In the genomic region with DNA sequence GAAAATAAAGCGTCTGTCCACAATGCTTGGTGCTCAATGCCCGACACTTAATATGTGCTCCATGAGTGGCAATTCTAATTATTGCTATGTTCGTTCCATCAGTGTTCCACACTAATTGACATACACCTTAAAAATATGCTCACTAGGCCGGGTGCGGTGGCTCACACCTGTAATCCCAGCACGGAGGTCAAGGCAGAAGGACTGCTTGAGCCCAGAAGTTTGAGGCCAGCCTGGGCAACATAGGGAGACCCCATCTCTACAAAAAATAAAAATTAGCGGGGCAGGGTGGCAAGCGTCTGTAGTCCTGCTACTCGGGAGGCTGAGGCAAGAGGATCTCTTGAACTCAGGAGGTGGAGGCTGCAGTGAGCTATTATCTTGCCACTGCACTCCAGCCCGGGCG, we compare ENCODE assay signal across 8 cellular contexts. TPM values are rescaled to one million over a fixed set of nuclear protein-coding genes. Genes with fewer than 3 reads are reported as not detected.
DNase-seq lines count a peak whose midpoint lies in the region; ATAC-seq lines count a peak whose summit lies in the region.

No MANE protein-coding gene starts in this region.

- no peak for DNase-seq in T-helper 2 cell treated with Interferon-gamma antibody and Interleukin-4, amounts not matched to agents 5 μg/mL and 100 μg/mL, for 36 hours (ENCODE audit: low spot score)
- DNase-seq in T-helper 2 cell: no peak
- no peak for DNase-seq in activated T-helper 2 cell treated with anti-CD3 and anti-CD28 coated beads, Interferon-gamma antibody, Interleukin-2, Interleukin-4, amounts not matched to agents 10 μg/mL and 5 μg/mL and 100 μg/mL, durations not matched to agents 14 hours and 24 hours and 36 hours (ENCODE audit: low spot score)
- peak; percentile 39 for DNase-seq in left lobe of liver (ENCODE audit: low spot score)
- peak in 1 of 49 donors; percentile 6 for DNase-seq in substantia nigra (lab: John Stamatoyannopoulos, UW)
- no peak for DNase-seq in HK-2 (ENCODE audit: unreplicated experiment)
- DNase-seq in pons (ENCODE audit: low spot score): no peak
- no peak for DNase-seq in NAMALWA (ENCODE audit: low spot score)

- no peaks in the 10 kb centered on the region for H3K9me3 Mint-ChIP-seq in T-helper 2 cell treated with Interferon-gamma antibody and Interleukin-4, amounts not matched to agents 5 μg/mL and 100 μg/mL, for 36 hours
- H3K9me3 Mint-ChIP-seq in activated T-helper 2 cell treated with anti-CD3 and anti-CD28 coated beads, Interferon-gamma antibody, Interleukin-2, Interleukin-4, amounts not matched to agents 10 μg/mL and 5 μg/mL and 100 μg/mL, durations not matched to agents 14 hours and 24 hours and 36 hours: no peaks in the 10 kb centered on the region

- peak overlapping the region; percentile 96 for H3K4me3 Mint-ChIP-seq in T-helper 2 cell treated with Interferon-gamma antibody and Interleukin-4, amounts not matched to agents 5 μg/mL and 100 μg/mL, for 36 hours
- H3K4me3 Mint-ChIP-seq in activated T-helper 2 cell treated with anti-CD3 and anti-CD28 coated beads, Interferon-gamma antibody, Interleukin-2, Interleukin-4, amounts not matched to agents 10 μg/mL and 5 μg/mL and 100 μg/mL, durations not matched to agents 14 hours and 24 hours and 36 hours (ENCODE audit: low read depth): peak overlapping the region; percentile 93

- peaks cover 31% of the 10 kb centered on the region for H3K4me1 Mint-ChIP-seq in T-helper 2 cell treated with Interferon-gamma antibody and Interleukin-4, amounts not matched to agents 5 μg/mL and 100 μg/mL, for 36 hours (ENCODE audit: low read depth)
- H3K4me1 Mint-ChIP-seq in activated T-helper 2 cell treated with anti-CD3 and anti-CD28 coated beads, Interferon-gamma antibody, Interleukin-2, Interleukin-4, amounts not matched to agents 10 μg/mL and 5 μg/mL and 100 μg/mL, durations not matched to agents 14 hours and 24 hours and 36 hours (ENCODE audit: low read depth): peaks cover 36% of the 10 kb centered on the region

- peak overlapping the region; percentile 85 for H3K27ac Mint-ChIP-seq in T-helper 2 cell treated with Interferon-gamma antibody and Interleukin-4, amounts not matched to agents 5 μg/mL and 100 μg/mL, for 36 hours
- peak overlapping the region; percentile 77 for H3K27ac Mint-ChIP-seq in activated T-helper 2 cell treated with anti-CD3 and anti-CD28 coated beads, Interferon-gamma antibody, Interleukin-2, Interleukin-4, amounts not matched to agents 10 μg/mL and 5 μg/mL and 100 μg/mL, durations not matched to agents 14 hours and 24 hours and 36 hours

- H3K27me3 Mint-ChIP-seq in T-helper 2 cell treated with Interferon-gamma antibody and Interleukin-4, amounts not matched to agents 5 μg/mL and 100 μg/mL, for 36 hours (ENCODE audit: low read depth): no peaks in the 10 kb centered on the region
- H3K27me3 Mint-ChIP-seq in activated T-helper 2 cell treated with anti-CD3 and anti-CD28 coated beads, Interferon-gamma antibody, Interleukin-2, Interleukin-4, amounts not matched to agents 10 μg/mL and 5 μg/mL and 100 μg/mL, durations not matched to agents 14 hours and 24 hours and 36 hours (ENCODE audit: low read depth): no peaks in the 10 kb centered on the region

- no peaks in the 10 kb centered on the region for H3K36me3 Mint-ChIP-seq in T-helper 2 cell treated with Interferon-gamma antibody and Interleukin-4, amounts not matched to agents 5 μg/mL and 100 μg/mL, for 36 hours (ENCODE audit: low read depth)
- peaks cover 9% of the 10 kb centered on the region for H3K36me3 Mint-ChIP-seq in activated T-helper 2 cell treated with anti-CD3 and anti-CD28 coated beads, Interferon-gamma antibody, Interleukin-2, Interleukin-4, amounts not matched to agents 10 μg/mL and 5 μg/mL and 100 μg/mL, durations not matched to agents 14 hours and 24 hours and 36 hours (ENCODE audit: low read depth)

- H3K27ac ChIP-seq in substantia nigra (ENCODE audit: low read depth, low read length, poor library complexity, severe bottlenecking): peak overlapping the region; percentile 93

- intact Hi-C loops in activated T-helper 2 cell treated with anti-CD3 and anti-CD28 coated beads, Interferon-gamma antibody, Interleukin-2, Interleukin-4, amounts not matched to agents 10 μg/mL and 5 μg/mL and 100 μg/mL, durations not matched to agents 14 hours and 24 hours and 36 hours (cut with micrococcal nuclease): loop anchor here (1.0 to 5.0 kb wide), 3 partner anchors 26 to 371 kb away; a partner anchor contains a TSS

- ATAC-seq in left lobe of liver: no peak

RNA-seq across cellular contexts. Expression of a gene that starts 0.6 kb away (rescaled TPM):
- total RNA-seq in activated T-helper 2 cell treated with anti-CD3 and anti-CD28 coated beads, Interferon-gamma antibody, Interleukin-2, Interleukin-4, amounts not matched to agents 10 μg/mL and 5 μg/mL and 100 μg/mL, durations not matched to agents 14 hours and 24 hours and 36 hours: 34.7 and 36.6 TPM in 2 replicates
- 34.8 TPM for total RNA-seq in left lobe of liver

RNA-seq across cellular contexts. Expression of a gene that starts 26.5 kb away (rescaled TPM):
- 1,640 and 1,680 TPM in 2 replicates for total RNA-seq in activated T-helper 2 cell treated with anti-CD3 and anti-CD28 coated beads, Interferon-gamma antibody, Interleukin-2, Interleukin-4, amounts not matched to agents 10 μg/mL and 5 μg/mL and 100 μg/mL, durations not matched to agents 14 hours and 24 hours and 36 hours
- 449 TPM for total RNA-seq in left lobe of liver

RNA-seq across cellular contexts. Expression of a gene that starts 35.9 kb away (rescaled TPM):
- total RNA-seq in activated T-helper 2 cell treated with anti-CD3 and anti-CD28 coated beads, Interferon-gamma antibody, Interleukin-2, Interleukin-4, amounts not matched to agents 10 μg/mL and 5 μg/mL and 100 μg/mL, durations not matched to agents 14 hours and 24 hours and 36 hours: 150 and 153 TPM in 2 replicates
- 79.1 TPM for total RNA-seq in left lobe of liver
